8 cellular contexts compared by ENCODE assay signal in genomic region chr4:173420324-173420752, GRCh38. TPM values are rescaled to one million over a fixed set of nuclear protein-coding genes. Genes with fewer than 3 reads are reported as not detected.
DNase-seq lines count a peak whose midpoint lies in the region; ATAC-seq and TF ChIP-seq lines count a peak whose summit lies in the region.

No MANE protein-coding gene starts in this region.

- H3K4me1 ChIP-seq in DND-41 (ENCODE audit: insufficient read depth, low read length) (peaks cover 15% of the 10 kb centered on the region), upper lobe of left lung (peaks cover 0 to 7% (median 2%) of the 10 kb centered on the region in 4 donors)

- peaks cover 3% of the 10 kb centered on the region for H3K36me3 Mint-ChIP-seq in nephron (ENCODE audit: low read depth)
- peaks cover 2% of the 10 kb centered on the region for H3K36me3 Mint-ChIP-seq in activated CD4-positive, alpha-beta T cell treated with anti-CD3 and anti-CD28 coated beads, Interleukin-2, amount 10 ng/mL, durations not matched to agents 24 days and 14 days (ENCODE audit: low read depth)

- DNase-seq in DND-41 (no peak), HCEC 1CT (peak; percentile 24), NCI-H748 treated with DMSO at 0.1 percent for 48 hours (lab: John Stamatoyannopoulos, UW) (peak; percentile 61), dedifferentiated amniotic fluid mesenchymal stem cell (ENCODE audit: extremely low spot score) (peak; percentile 27), GDM1 (lab: John Stamatoyannopoulos, UW) (no peak), upper lobe of left lung (no peak)
- DNase-seq in activated CD4-positive, alpha-beta T cell treated with anti-CD3 and anti-CD28 coated beads, Interleukin-2, amount 10 ng/mL, durations not matched to agents 24 days and 14 days, result no peak

- no peaks in the 10 kb centered on the region for H3K79me2 ChIP-seq in DND-41 (ENCODE audit: insufficient read depth, low read length)

- no peak for TF ChIP-seq POLR2A in upper lobe of left lung (IDR thresholded peaks at IDR 0.05)

- TF ChIP-seq EP300 in upper lobe of left lung (IDR thresholded peaks at IDR 0.05), result no peak

- intact Hi-C loops in activated CD4-positive, alpha-beta T cell treated with anti-CD3 and anti-CD28 coated beads, Interleukin-2, amount 10 ng/mL, durations not matched to agents 24 days and 14 days (cut with micrococcal nuclease), result loop anchor here (1.0 kb wide), 1 partner anchor 74 kb away; no protein-coding TSS in a partner anchor

- H3K4me3 Mint-ChIP-seq in nephron, result no peak overlapping the region
- no peak overlapping the region for H3K4me3 Mint-ChIP-seq in activated CD4-positive, alpha-beta T cell treated with anti-CD3 and anti-CD28 coated beads, Interleukin-2, amount 10 ng/mL, durations not matched to agents 24 days and 14 days

- no peak overlapping the region for H2AFZ ChIP-seq in DND-41 (ENCODE audit: low read depth, low read length)

- WGBS in upper lobe of left lung, 2 donors, result 32 to 45% methylated on average over 4 of the region's 4 CpGs

- H3K27ac ChIP-seq in DND-41 (ENCODE audit: low read length) (no peak overlapping the region), upper lobe of left lung (no peak overlapping the region)

- no peaks in the 10 kb centered on the region for H4K20me1 ChIP-seq in DND-41 (ENCODE audit: insufficient read depth, low read length)

- no peak overlapping the region for H3K9ac ChIP-seq in DND-41 (ENCODE audit: low read depth, low read length)

- peak; percentile 64 for TF ChIP-seq CTCF in DND-41 (IDR thresholded peaks at IDR 0.05; ENCODE audit: borderline replicate concordance, extremely low read depth, low read length, poor library complexity, severe bottlenecking)
- TF ChIP-seq CTCF in nephron (IDR thresholded peaks at IDR 0.05; ENCODE audit: unreplicated experiment in 3 of 3), result peak; percentile 50 to 69 (median 54)
- peak in 3 of 6 experiments; percentile 36 to 52 (median 40) for TF ChIP-seq CTCF in upper lobe of left lung (IDR thresholded peaks at IDR 0.05)

- no peak overlapping the region for H3K4me3 ChIP-seq in DND-41 (ENCODE audit: low read depth in 1 of 2, low read length in 2 of 2)
- no peak overlapping the region for H3K4me3 ChIP-seq in upper lobe of left lung

- H3K27me3 Mint-ChIP-seq in nephron (ENCODE audit: low read depth), result no peaks in the 10 kb centered on the region
- H3K27me3 Mint-ChIP-seq in activated CD4-positive, alpha-beta T cell treated with anti-CD3 and anti-CD28 coated beads, Interleukin-2, amount 10 ng/mL, durations not matched to agents 24 days and 14 days, result peaks cover 3% of the 10 kb centered on the region

- no peaks in the 10 kb centered on the region for H3K9me3 ChIP-seq in DND-41 (ENCODE audit: insufficient read depth, low read length, severe bottlenecking)
- no peaks in the 10 kb centered on the region for H3K9me3 ChIP-seq in upper lobe of left lung

- H3K4me1 Mint-ChIP-seq in nephron, result no peaks in the 10 kb centered on the region
- peaks cover 7% of the 10 kb centered on the region for H3K4me1 Mint-ChIP-seq in activated CD4-positive, alpha-beta T cell treated with anti-CD3 and anti-CD28 coated beads, Interleukin-2, amount 10 ng/mL, durations not matched to agents 24 days and 14 days

- peaks cover 2% of the 10 kb centered on the region for H3K9me3 Mint-ChIP-seq in nephron
- H3K9me3 Mint-ChIP-seq in activated CD4-positive, alpha-beta T cell treated with anti-CD3 and anti-CD28 coated beads, Interleukin-2, amount 10 ng/mL, durations not matched to agents 24 days and 14 days, result no peaks in the 10 kb centered on the region

- H3K4me2 ChIP-seq in DND-41 (ENCODE audit: insufficient read depth, low read length), result no peak overlapping the region

- ATAC-seq in DND-41 (ENCODE audit: insufficient read depth, low read depth), result peak; percentile 51; the same call in 2 of the 3 replicates
- ATAC-seq in upper lobe of left lung (ENCODE audit: low FRiP score in 2 of 2), result no peak

- no peak overlapping the region for H3K27ac Mint-ChIP-seq in nephron
- no peak overlapping the region for H3K27ac Mint-ChIP-seq in activated CD4-positive, alpha-beta T cell treated with anti-CD3 and anti-CD28 coated beads, Interleukin-2, amount 10 ng/mL, durations not matched to agents 24 days and 14 days

- no peaks in the 10 kb centered on the region for H3K27me3 ChIP-seq in DND-41 (ENCODE audit: insufficient read depth, low read length, poor library complexity)
- H3K27me3 ChIP-seq in upper lobe of left lung, result no peaks in the 10 kb centered on the region

- no peaks in the 10 kb centered on the region for H3K36me3 ChIP-seq in DND-41 (ENCODE audit: insufficient read depth, low read length)
- no peaks in the 10 kb centered on the region for H3K36me3 ChIP-seq in upper lobe of left lung

RNA-seq across cellular contexts. Expression of gene SCRG1, which starts 21.4 kb away (rescaled TPM):
- total RNA-seq in activated CD4-positive, alpha-beta T cell treated with anti-CD3 and anti-CD28 coated beads, Interleukin-2, amount 10 ng/mL, durations not matched to agents 24 days and 14 days, result not detected in 2 replicates
- total RNA-seq in upper lobe of left lung, result under 1 TPM in 2 of 6 donors, not detected in 4; 0.09 to 0.27 TPM

RNA-seq across cellular contexts. Expression of gene SAP30, which starts 49.6 kb away (rescaled TPM):
- 33.1 and 33.8 TPM in 2 replicates for total RNA-seq in activated CD4-positive, alpha-beta T cell treated with anti-CD3 and anti-CD28 coated beads, Interleukin-2, amount 10 ng/mL, durations not matched to agents 24 days and 14 days
- 10 to 100 TPM; 15.0 to 39.8 (median 18.8) TPM for total RNA-seq in upper lobe of left lung

Comparison
In these comparisons a context has a peak if more than half of its experiments do, and no peak if none do; other contexts are left out.
1. DNase-seq: peak in HCEC 1CT (single experiment), NCI-H748 treated with DMSO at 0.1 percent for 48 hours (single experiment) and dedifferentiated amniotic fluid mesenchymal stem cell (single experiment); none in DND-41 (single experiment), GDM1 (single experiment), activated CD4-positive, alpha-beta T cell treated with anti-CD3 and anti-CD28 coated beads, Interleukin-2, amount 10 ng/mL, durations not matched to agents 24 days and 14 days (single experiment) and upper lobe of left lung (0 of 2).